In genomic region chr21:36155603-36156338, GRCh38 we compare ENCODE assay signal across 8 cellular contexts. TPM values are rescaled to one million over a fixed set of nuclear protein-coding genes. Genes with fewer than 3 reads are reported as not detected.
DNase-seq lines count a peak whose midpoint lies in the region; ATAC-seq and TF ChIP-seq lines count a peak whose summit lies in the region.

No MANE protein-coding gene starts in this region.

- H3K9ac ChIP-seq in mammary epithelial cell (ENCODE audit: insufficient read depth, low read length) (peak overlapping the region; percentile 65), mesenchymal stem cell (ENCODE audit: low read length) (peak overlapping the region; percentile 91)

- peak overlapping the region; percentile 84 for H4K91ac ChIP-seq in mesenchymal stem cell (ENCODE audit: low read length)

- peak overlapping the region; percentile 92 for H4K8ac ChIP-seq in mesenchymal stem cell (ENCODE audit: low read length)

- H3K4me1 ChIP-seq in mammary epithelial cell (ENCODE audit: insufficient read depth, low read length) (peaks cover 13% of the 10 kb centered on the region), mesenchymal stem cell (ENCODE audit: control insufficient read depth, insufficient read depth, low read depth, low read length) (peaks cover 15% of the 10 kb centered on the region), aorta (ENCODE audit: control insufficient read depth in 1 of 2, insufficient read depth in 2 of 2, low read length in 2 of 2) (no peaks in the 10 kb centered on the region)

- peak overlapping the region in 1 of 2 experiments; percentile 89 for H2BK12ac ChIP-seq in mesenchymal stem cell (ENCODE audit: low read length in 2 of 2)

- H3K23ac ChIP-seq in mesenchymal stem cell (ENCODE audit: low read length in 2 of 2), result peak overlapping the region in 1 of 2 experiments; percentile 74

- H3K4me3 ChIP-seq in mammary epithelial cell (replicated peaks in 1 of 3; ENCODE audit: insufficient read depth in 1 of 3, low read depth in 2 of 3, low read length in 3 of 3) (peak overlapping the region; percentile 54 to 94 (median 66)), mesenchymal stem cell (ENCODE audit: insufficient read depth in 1 of 2, low read depth in 1 of 2, low read length in 2 of 2) (peak overlapping the region; percentile 84 to 94), aorta (ENCODE audit: low read length in 2 of 2) (peak overlapping the region; percentile 29 to 51)

- BruUV-seq in mammary epithelial cell (replicated peaks; lab: Mats Ljungman, UMichigan), result TSS peak; percentile 67

- 8% methylated on average over 11 of the region's 53 CpGs for WGBS in mammary epithelial cell (ENCODE audit: low coverage, missing lambda C conversion rate)
- WGBS in mesenchymal stem cell, result 2% methylated on average over 48 of the region's 53 CpGs
- WGBS in aorta, 2 donors, result 8 to 9% methylated on average over 48 to 53 of the region's 53 CpGs

- no peak overlapping the region for H2BK5ac ChIP-seq in mesenchymal stem cell (ENCODE audit: low read depth, low read length, poor library complexity, severe bottlenecking)

- H2BK15ac ChIP-seq in mesenchymal stem cell (ENCODE audit: low read depth, poor library complexity, severe bottlenecking), result peak overlapping the region; percentile 79

- no peak for TF ChIP-seq CTCF in mammary epithelial cell (conservative IDR thresholded peaks at IDR 0.05 in 1 of 2, IDR thresholded peaks at IDR 0.05 in 1 of 2; ENCODE audit: extremely low read depth in 1 of 2, insufficient read depth in 1 of 2, low read depth in 1 of 2, low read length in 2 of 2)

- no peak overlapping the region for H2AK5ac ChIP-seq in mesenchymal stem cell (ENCODE audit: low read length, severe bottlenecking)

- H3K27ac ChIP-seq in mammary epithelial cell (ENCODE audit: insufficient read depth, low read depth, low read length) (peak overlapping the region; percentile 58), mesenchymal stem cell (ENCODE audit: low read length, poor library complexity, severe bottlenecking) (no peak overlapping the region), aorta (ENCODE audit: low read depth in 1 of 2, low read length in 2 of 2) (no peak overlapping the region)

- H3K79me2 ChIP-seq in mammary epithelial cell (ENCODE audit: insufficient read depth, low read length), result peaks cover 4% of the 10 kb centered on the region

- H3K9me3 ChIP-seq in mammary epithelial cell (replicated peaks; ENCODE audit: insufficient read depth, low read length) (no peaks in the 10 kb centered on the region), mesenchymal stem cell (ENCODE audit: control insufficient read depth, low read length) (no peaks in the 10 kb centered on the region), aorta (ENCODE audit: control insufficient read depth, low read length) (no peaks in the 10 kb centered on the region)

- dilution Hi-C loops in mammary epithelial cell (cut with HindIII; ENCODE audit: low sequenced_read_pairs), result no loop called here

- CTCF ChIA-PET in mammary epithelial cell (lab: Charles Lee; ENCODE audit: low non-redundant PET), result no interaction called here

- no peaks in the 10 kb centered on the region for H4K20me1 ChIP-seq in mammary epithelial cell (ENCODE audit: insufficient read depth, low read length)

- in situ Hi-C loops in mammary epithelial cell (cut with MboI; ENCODE audit: low sequenced_read_pairs in 2 of 2), result loop anchor here in 1 of 2 donors (5.0 kb wide), 1 partner anchor 52 kb away; no protein-coding TSS in a partner anchor

- ATAC-seq in GM18505 (IDR thresholded peaks at IDR 0.05; ENCODE audit: unreplicated experiment), result no peak
- ATAC-seq in aorta (ENCODE audit: low FRiP score), result no peak

- H3K36me3 ChIP-seq in mammary epithelial cell (ENCODE audit: insufficient read depth, low read length) (no peaks in the 10 kb centered on the region), mesenchymal stem cell (ENCODE audit: control insufficient read depth in 1 of 2, insufficient read depth in 2 of 2, low read depth in 1 of 2, low read length in 2 of 2) (peaks cover 0 to 3% of the 10 kb centered on the region in 2 experiments), aorta (ENCODE audit: control insufficient read depth in 1 of 2, insufficient read depth in 2 of 2, low read length in 1 of 2) (no peaks in the 10 kb centered on the region)

- peaks cover 14% of the 10 kb centered on the region for H3K79me1 ChIP-seq in mesenchymal stem cell (replicated peaks; ENCODE audit: low read length, poor library complexity, severe bottlenecking)

- peak overlapping the region; percentile 65 to 74 for H3K18ac ChIP-seq in mesenchymal stem cell (ENCODE audit: low read depth in 1 of 2, low read length in 2 of 2)

- no peaks in the 10 kb centered on the region for H3K27me3 ChIP-seq in mammary epithelial cell (ENCODE audit: insufficient read depth, low read length)
- no peaks in the 10 kb centered on the region for H3K27me3 ChIP-seq in mesenchymal stem cell (ENCODE audit: control insufficient read depth in 1 of 2, insufficient read depth in 1 of 2, low read length in 2 of 2)
- H3K27me3 ChIP-seq in aorta (ENCODE audit: control insufficient read depth in 1 of 2, insufficient read depth in 2 of 2, low read length in 1 of 2), result no peaks in the 10 kb centered on the region

- H3K4me2 ChIP-seq in mammary epithelial cell (ENCODE audit: insufficient read depth, low read depth, low read length) (peak overlapping the region; percentile 99), mesenchymal stem cell (ENCODE audit: low read length, poor library complexity, severe bottlenecking) (peak overlapping the region; percentile 99)

- intact Hi-C loops in mammary epithelial cell (cut with micrococcal nuclease), result loop anchor here (1.0 kb wide), 1 partner anchor 14 kb away; no protein-coding TSS in a partner anchor
- intact Hi-C loops in aorta (cut with DNase I), result loop anchor here in 1 of 2 donors (2.0 to 5.0 kb wide), 2 partner anchors 57 to 167 kb away; partner anchors contain the start of gene MORC3

- peak overlapping the region in 1 of 2 experiments; percentile 46 for H3K4ac ChIP-seq in mesenchymal stem cell (ENCODE audit: low read depth in 1 of 2, low read length in 2 of 2)

- H2AFZ ChIP-seq in mammary epithelial cell (ENCODE audit: low read depth, low read length) (peak overlapping the region; percentile 98), mesenchymal stem cell (ENCODE audit: low read depth, low read length) (peak overlapping the region; percentile 94)

- H2BK120ac ChIP-seq in mesenchymal stem cell (ENCODE audit: low read depth, low read length), result peak overlapping the region; percentile 67

- peak overlapping the region in 1 of 2 experiments; percentile 91 for H3K14ac ChIP-seq in mesenchymal stem cell (ENCODE audit: low read length in 2 of 2)

- peak; percentile 31 for TF ChIP-seq POLR2A in GM18505 (IDR thresholded peaks at IDR 0.05; ENCODE audit: borderline replicate concordance, extremely low read depth, insufficient read depth, insufficient read length)

- DNase-seq in NCI-H146 treated with DMSO at 0.1 percent for 48 hours (lab: John Stamatoyannopoulos, UW; ENCODE audit: unreplicated experiment), result peak; percentile 29
- peak; percentile 52 for DNase-seq in mammary epithelial cell
- DNase-seq in mesenchymal stem cell, result no peak
- DNase-seq in aorta, result peak in 1 of 2 donors; percentile 53
- DNase-seq in Kasumi-1 (lab: John Stamatoyannopoulos, UW), result no peak
- DNase-seq in retina, result no peak
- DNase-seq in T1000 (lab: John Stamatoyannopoulos, UW), result no peak

RNA-seq across cellular contexts. Expression of gene DOP1B, which starts 0.9 kb away (rescaled TPM):
- total RNA-seq in mammary epithelial cell, result 10 to 100 TPM; 10.4 to 16.2 TPM
- 4.1 TPM for polyA plus RNA-seq in mammary epithelial cell
- 11.2 TPM for polyA minus RNA-seq in mammary epithelial cell
- polyA plus RNA-seq in mesenchymal stem cell (2013, experiment 1 of 2), result 1.8 TPM
- 1.8 TPM for polyA plus RNA-seq in mesenchymal stem cell (2013, experiment 2 of 2)
- 10 to 100 TPM; 14.2 to 14.8 TPM for total RNA-seq in aorta
- 1 to 10 TPM; 2.9 to 4.3 TPM for polyA plus RNA-seq in aorta

RNA-seq across cellular contexts. Expression of gene CBR3, which starts 20.9 kb away (rescaled TPM):
- total RNA-seq in mammary epithelial cell (1 to 10 TPM; 1.2 to 5.8 TPM), aorta (10 to 100 TPM; 13.0 to 14.6 TPM)
- polyA plus RNA-seq in mammary epithelial cell (6.5 TPM), aorta (10 to 100 TPM; 17.2 to 30.4 TPM)
- not detected for polyA minus RNA-seq in mammary epithelial cell
- polyA plus RNA-seq in mesenchymal stem cell (2013, experiment 1 of 2), result 4.1 TPM
- 4.1 TPM for polyA plus RNA-seq in mesenchymal stem cell (2013, experiment 2 of 2)

Comparison
In these comparisons a context has a peak if more than half of its experiments do, and no peak if none do; other contexts are left out.
1. DNase-seq: peak in NCI-H146 treated with DMSO at 0.1 percent for 48 hours (single experiment) and mammary epithelial cell (single experiment); none in mesenchymal stem cell (single experiment), Kasumi-1 (0 of 2), retina (single experiment) and T1000 (single experiment).
2. Peak in every context shown above with its lines, with median percentiles within 50 percentile points of each other: H3K4me3 ChIP-seq.